ENCODE assay signal across 8 cellular contexts in genomic region chr21:6499128-6499823, GRCh38.
A peak's percentile ranks its signal among the peaks of the same experiment; 100 is the strongest.
DNase-seq lines count a peak whose midpoint lies in the region; ATAC-seq, FAIRE-seq and TF ChIP-seq lines count a peak whose summit lies in the region.
"Not testable (repeated sequence)": the region's sequence is repeated elsewhere in the genome, so short reads cannot be mapped to it uniquely, and the experiment has no call there.

No MANE protein-coding gene starts in this region.

- intact Hi-C loops in CD4-positive, alpha-beta T cell (cut with DNase I, micrococcal nuclease); activated CD8-positive, alpha-beta T cell treated with anti-CD3 and anti-CD28 coated beads for 36 hours (cut with micrococcal nuclease): not testable (repeated sequence)

- POLR2A ChIA-PET in CD4-positive, alpha-beta T cell (lab: Charles Lee); activated CD8-positive, alpha-beta T cell treated with anti-CD3 and anti-CD28 coated beads for 36 hours (lab: Charles Lee): not testable (repeated sequence)

- H3K27me3 ChIP-seq in CD4-positive, alpha-beta T cell (ENCODE audit: control insufficient read depth, insufficient read depth, low read length); bronchial epithelial cell (ENCODE audit: control insufficient read depth, insufficient read depth, low read length): not testable (repeated sequence)

- not testable (repeated sequence) for H3K36me3 Mint-ChIP-seq in CD4-positive, alpha-beta T cell (ENCODE audit: low read depth); activated CD8-positive, alpha-beta T cell treated with anti-CD3 and anti-CD28 coated beads for 36 hours (ENCODE audit: low read depth); memory B cell

- CTCF ChIA-PET in CD4-positive, alpha-beta T cell (lab: Charles Lee); activated CD8-positive, alpha-beta T cell treated with anti-CD3 and anti-CD28 coated beads for 36 hours (lab: Charles Lee): not testable (repeated sequence)

- H3K9me3 Mint-ChIP-seq in CD4-positive, alpha-beta T cell; activated CD8-positive, alpha-beta T cell treated with anti-CD3 and anti-CD28 coated beads for 36 hours; memory B cell: not testable (repeated sequence)

- not testable (repeated sequence) for TF ChIP-seq CTCF in CD4-positive, alpha-beta T cell (IDR thresholded peaks at IDR 0.05); activated CD8-positive, alpha-beta T cell treated with anti-CD3 and anti-CD28 coated beads for 36 hours (IDR thresholded peaks at IDR 0.05); bronchial epithelial cell (IDR thresholded peaks at IDR 0.05; ENCODE audit: insufficient read depth, low read length, severe bottlenecking)

- H3K9me3 ChIP-seq in CD4-positive, alpha-beta T cell (ENCODE audit: control insufficient read depth, low read length): not testable (repeated sequence)

- H3K36me3 ChIP-seq in bronchial epithelial cell (ENCODE audit: control insufficient read depth, insufficient read depth, low read length): not testable (repeated sequence)

- not testable (repeated sequence) for H3K27ac Mint-ChIP-seq in CD4-positive, alpha-beta T cell; activated CD8-positive, alpha-beta T cell treated with anti-CD3 and anti-CD28 coated beads for 36 hours; memory B cell

- peak in 8 of 10 experiments; percentile 45 to 81 (median 60) for DNase-seq in CD4-positive, alpha-beta T cell
- DNase-seq in activated CD8-positive, alpha-beta T cell treated with anti-CD3 and anti-CD28 coated beads for 36 hours: peak; percentile 63
- DNase-seq in bronchial epithelial cell (ENCODE audit: low read depth): not testable (repeated sequence)
- peak in 1 of 2 donors; percentile 27 for DNase-seq in memory B cell (ENCODE audit: low spot score in 2 of 2)
- peak in 2 of 3 donors; percentile 9 to 49 for DNase-seq in stimulated activated CD4-positive, alpha-beta T cell treated with anti-CD3 and anti-CD28 coated beads, TNF-alpha, amount 100 ng/mL, for 48 hours (ENCODE audit: low read depth in 3 of 3)

- H3K4me1 Mint-ChIP-seq in CD4-positive, alpha-beta T cell (ENCODE audit: low read depth); activated CD8-positive, alpha-beta T cell treated with anti-CD3 and anti-CD28 coated beads for 36 hours (ENCODE audit: low read depth); memory B cell: not testable (repeated sequence)

- peak overlapping the region; percentile 48 for H3K4me3 ChIP-seq in bronchial epithelial cell (ENCODE audit: low read depth, low read length)

- H3K4me3 Mint-ChIP-seq in CD4-positive, alpha-beta T cell; activated CD8-positive, alpha-beta T cell treated with anti-CD3 and anti-CD28 coated beads for 36 hours; memory B cell: not testable (repeated sequence)

- FAIRE-seq in bronchial epithelial cell (lab: Jason Lieb, UNC): not testable (repeated sequence)

- ATAC-seq in CD4-positive, alpha-beta T cell (ENCODE audit: poor library complexity): peak; percentile 91
- ATAC-seq in GM19438 (IDR thresholded peaks at IDR 0.05; ENCODE audit: low read depth, unreplicated experiment) (peak; percentile 51), HG02759 (IDR thresholded peaks at IDR 0.05; ENCODE audit: unreplicated experiment) (peak; percentile 84), HG03460 (IDR thresholded peaks at IDR 0.05; ENCODE audit: unreplicated experiment) (peak; percentile 54), memory B cell (ENCODE audit: low read depth) (peak; percentile 85)
- ATAC-seq in activated CD8-positive, alpha-beta T cell treated with anti-CD3 and anti-CD28 coated beads for 36 hours: peak; percentile 85

- not testable (repeated sequence) for H3K27ac ChIP-seq in CD4-positive, alpha-beta T cell (ENCODE audit: low read depth, low read length)

- not testable (repeated sequence) for H3K27me3 Mint-ChIP-seq in CD4-positive, alpha-beta T cell; activated CD8-positive, alpha-beta T cell treated with anti-CD3 and anti-CD28 coated beads for 36 hours; memory B cell
